Comparison of ENCODE assay signal across 12 cellular contexts in the genomic region with DNA sequence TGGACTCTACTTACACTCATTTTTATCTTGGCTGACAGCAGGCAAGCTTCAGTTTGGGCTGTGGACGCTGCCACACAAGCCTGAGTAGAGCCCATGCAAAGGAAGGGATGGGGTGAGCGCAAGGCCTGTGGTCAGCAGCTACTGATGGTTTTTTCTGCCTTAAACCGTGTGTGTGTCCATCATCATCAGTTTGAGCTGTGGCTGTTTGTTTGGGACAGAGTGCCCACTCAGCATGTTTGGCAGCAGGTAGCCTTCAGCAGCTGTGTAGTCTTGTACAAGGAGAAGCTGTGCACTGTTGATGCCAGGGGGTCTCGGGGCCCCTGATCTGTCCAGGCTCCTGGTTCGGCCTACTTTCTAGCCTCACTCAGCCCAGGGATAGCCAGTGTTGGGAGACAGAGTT. TPM values are rescaled to one million over a fixed set of nuclear protein-coding genes. Genes with fewer than 3 reads are reported as not detected.
A peak's percentile ranks its signal among the peaks of the same experiment; 100 is the strongest.
DNase-seq lines count a peak whose midpoint lies in the region; ATAC-seq, FAIRE-seq and TF ChIP-seq lines count a peak whose summit lies in the region.
"Had no signal": no experiment of that assay in that cellular context is flagged by ENCODE, and none has a peak within 500 bp of the region (broad histone marks: within the 10 kb centered on the region; RNA-seq: fewer than 3 reads in every experiment).

No MANE protein-coding gene starts in this region.

- no peak overlapping the region for H3K9ac ChIP-seq in HUES6 (ENCODE audit: low read length)
- no peak overlapping the region for H3K9ac ChIP-seq in astrocyte (ENCODE audit: low read length)

- H3K9me3 Mint-ChIP-seq in Caco-2 (ENCODE audit: unreplicated experiment) (no peaks in the 10 kb centered on the region), astrocyte (ENCODE audit: unreplicated experiment) (peaks cover 6% of the 10 kb centered on the region), nephron progenitor cell (peaks cover 23% of the 10 kb centered on the region)
- H3K9me3 Mint-ChIP-seq: T-helper 1 cell treated with Interleukin-12 subunit alpha and Interleukin-12 subunit beta and Interleukin-4 antibody, amounts not matched to agents 30 μg/mL and 1 μg/mL, for 36 hours had no signal

- CTCF ChIA-PET in Caco-2 (lab: Charles Lee): no interaction called here

- no peak overlapping the region for H2AFZ ChIP-seq in astrocyte (ENCODE audit: low read depth, low read length)

- H3K4me3 Mint-ChIP-seq in Caco-2 (ENCODE audit: unreplicated experiment) (no peak overlapping the region), astrocyte (ENCODE audit: unreplicated experiment) (peak overlapping the region; percentile 20), nephron progenitor cell (peak overlapping the region; percentile 75)

- peaks cover 81% of the 10 kb centered on the region for H3K36me3 Mint-ChIP-seq in Caco-2 (ENCODE audit: insufficient read depth, unreplicated experiment)
- H3K36me3 Mint-ChIP-seq in astrocyte (ENCODE audit: low read depth, unreplicated experiment): peaks cover 29% of the 10 kb centered on the region
- peaks cover 46% of the 10 kb centered on the region for H3K36me3 Mint-ChIP-seq in nephron progenitor cell (ENCODE audit: low read depth)

- peaks cover 7% of the 10 kb centered on the region for H3K36me3 ChIP-seq in Caco-2 (ENCODE audit: control insufficient read depth, insufficient read depth, low read length)
- H3K36me3 ChIP-seq in HUES6 (ENCODE audit: control insufficient read depth, insufficient read depth, low read length): peaks cover 69% of the 10 kb centered on the region
- H3K36me3 ChIP-seq in astrocyte (ENCODE audit: insufficient read depth, low read length): peaks cover 37% of the 10 kb centered on the region
- H3K36me3 ChIP-seq: breast epithelium had no signal

- no peak for ATAC-seq in GM21423 (IDR thresholded peaks at IDR 0.05; ENCODE audit: unreplicated experiment)
- ATAC-seq: esophagus mucosa had no signal

- no peak for DNase-seq in Caco-2
- no peak for DNase-seq in astrocyte (ENCODE audit: low read depth)
- DNase-seq in nephron progenitor cell: no peak
- no peak for DNase-seq in NCI-H2107 treated with DMSO at 0.1 percent for 48 hours (lab: John Stamatoyannopoulos, UW; ENCODE audit: unreplicated experiment)
- DNase-seq in iPS-NIHi11 (ENCODE audit: low spot score): no peak
- DNase-seq: hippocampal formation, NCI-H2029 had no signal

- H3K4me3 ChIP-seq in Caco-2 (ENCODE audit: low read depth, low read length): no peak overlapping the region
- H3K4me3 ChIP-seq in HUES6 (ENCODE audit: low read depth, low read length): 0 out of 2 replicates have a peak overlapping the region, but pooled peaks have one; percentile 15
- no peak overlapping the region for H3K4me3 ChIP-seq in astrocyte (ENCODE audit: insufficient read depth, low read depth, low read length)

- peak overlapping the region; percentile 71 for H3K27ac Mint-ChIP-seq in Caco-2 (ENCODE audit: unreplicated experiment)
- no peak overlapping the region for H3K27ac Mint-ChIP-seq in astrocyte (ENCODE audit: unreplicated experiment)
- H3K27ac Mint-ChIP-seq in nephron progenitor cell: peak overlapping the region; percentile 78

- FAIRE-seq in astrocyte (lab: Jason Lieb, UNC): no peak

- H3K27me3 ChIP-seq in Caco-2 (replicated peaks; ENCODE audit: control insufficient read depth, insufficient read depth, low read length): no peaks in the 10 kb centered on the region
- no peaks in the 10 kb centered on the region for H3K27me3 ChIP-seq in HUES6 (ENCODE audit: control insufficient read depth, insufficient read depth, low read length)
- H3K27me3 ChIP-seq in astrocyte (ENCODE audit: insufficient read depth, low read length): no peaks in the 10 kb centered on the region
- H3K27me3 ChIP-seq: breast epithelium had no signal

- intact Hi-C loops in Caco-2 (cut with micrococcal nuclease; ENCODE audit: unreplicated experiment): loop anchor here (5.0 kb wide), 1 partner anchor 288 kb away; no protein-coding TSS in a partner anchor

- no peaks in the 10 kb centered on the region for H3K27me3 Mint-ChIP-seq in Caco-2 (ENCODE audit: insufficient read depth, unreplicated experiment)
- no peaks in the 10 kb centered on the region for H3K27me3 Mint-ChIP-seq in astrocyte (ENCODE audit: low read depth, unreplicated experiment)
- H3K27me3 Mint-ChIP-seq in nephron progenitor cell (ENCODE audit: low read depth, poor library complexity): no peaks in the 10 kb centered on the region

- BruUV-seq in Caco-2 (replicated peaks; lab: Mats Ljungman, UMichigan): no TSS peak

- peaks cover 68% of the 10 kb centered on the region for H4K20me1 ChIP-seq in astrocyte (ENCODE audit: insufficient read depth, low read length)

- no peak for TF ChIP-seq CTCF in Caco-2 (IDR thresholded peaks at IDR 0.05; ENCODE audit: insufficient read depth in 1 of 2, low read depth in 1 of 2, low read length in 1 of 2, severe bottlenecking in 1 of 2, unreplicated experiment in 1 of 2)
- no peak for TF ChIP-seq CTCF in astrocyte (IDR thresholded peaks at IDR 0.05; ENCODE audit: insufficient read depth, low read depth, low read length)
- no peak for TF ChIP-seq CTCF in nephron progenitor cell (IDR thresholded peaks at IDR 0.05)

- H3K27ac ChIP-seq in HUES6 (ENCODE audit: low read depth, low read length) (no peak overlapping the region), astrocyte (ENCODE audit: low read depth, low read length) (no peak overlapping the region)

- H3K9me3 ChIP-seq in Caco-2 (no peaks in the 10 kb centered on the region), HUES6 (ENCODE audit: control insufficient read depth, insufficient read depth, low read depth, low read length) (no peaks in the 10 kb centered on the region), astrocyte (ENCODE audit: insufficient read depth, low read depth, low read length) (peaks cover 3% of the 10 kb centered on the region)
- H3K9me3 ChIP-seq: breast epithelium had no signal

- H3K4me1 ChIP-seq in Caco-2 (peaks cover 21% of the 10 kb centered on the region; the same call in 1 of the 2 replicates), HUES6 (ENCODE audit: control insufficient read depth, insufficient read depth, low read length) (peaks cover 14% of the 10 kb centered on the region; the same call in 1 of the 2 replicates), astrocyte (ENCODE audit: insufficient read depth, low read length) (peaks cover 27% of the 10 kb centered on the region)

- peak overlapping the region; percentile 87 for H3K4me2 ChIP-seq in astrocyte (ENCODE audit: low read length)

- POLR2A ChIA-PET in Caco-2 (lab: Charles Lee): no interaction called here

- peaks cover 71% of the 10 kb centered on the region for H3K79me2 ChIP-seq in astrocyte (ENCODE audit: insufficient read depth, low read length)

- H3K4me1 Mint-ChIP-seq in Caco-2 (ENCODE audit: low read depth, unreplicated experiment): peaks cover 19% of the 10 kb centered on the region
- peaks cover 22% of the 10 kb centered on the region for H3K4me1 Mint-ChIP-seq in astrocyte (ENCODE audit: low read depth, unreplicated experiment)
- peaks cover 42% of the 10 kb centered on the region for H3K4me1 Mint-ChIP-seq in nephron progenitor cell

RNA-seq across cellular contexts. Expression of a gene that starts 3.5 kb away (rescaled TPM):
- 32.3 and 33.7 TPM in 2 replicates for total RNA-seq in Caco-2 (2022)
- total RNA-seq in astrocyte: 23.5 and 24.3 TPM in 2 replicates

RNA-seq across cellular contexts. Expression of a gene that starts 9.4 kb away (rescaled TPM):
- 94.5 and 102 TPM in 2 replicates for total RNA-seq in Caco-2 (2022)
- total RNA-seq in astrocyte: 125 and 131 TPM in 2 replicates
